8 cellular contexts compared by ENCODE assay signal in the genomic region with DNA sequence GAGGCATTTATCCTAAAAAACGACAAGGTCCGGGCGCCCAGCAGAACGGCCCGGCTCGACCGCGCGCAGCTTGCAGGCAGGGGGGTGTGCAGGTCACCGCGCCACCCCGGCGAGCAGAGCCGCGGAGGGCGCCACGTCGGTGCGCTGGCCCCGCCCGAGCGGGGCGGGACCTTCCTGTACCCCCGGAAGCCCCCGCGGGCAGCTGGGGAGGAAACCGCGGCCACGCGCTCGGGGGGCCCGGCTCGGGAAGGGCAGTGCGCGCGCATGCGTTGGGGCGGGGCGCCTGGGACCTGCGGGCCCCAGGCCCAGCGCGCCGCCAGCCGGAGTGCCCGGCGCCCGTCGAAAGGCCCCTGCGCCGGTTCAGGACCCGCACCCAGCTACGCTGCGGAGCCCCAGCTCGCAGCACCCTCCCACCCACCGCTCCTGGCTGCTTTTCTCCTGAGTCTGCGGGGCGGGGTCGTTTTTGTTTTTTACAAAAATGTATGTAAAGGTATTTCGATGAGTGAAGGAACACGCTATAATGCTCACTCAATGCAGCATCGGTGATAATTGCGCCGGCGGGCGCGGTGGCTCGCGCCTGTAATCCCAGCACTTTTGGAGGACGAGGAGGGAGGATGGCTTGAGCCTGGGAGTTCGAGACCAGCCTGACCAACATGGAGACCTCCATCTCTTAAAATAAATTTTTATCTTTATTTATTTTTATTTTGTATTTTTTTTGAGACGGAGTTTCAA. TPM values are rescaled to one million over a fixed set of nuclear protein-coding genes. Genes with fewer than 3 reads are reported as not detected.
DNase-seq lines count a peak whose midpoint lies in the region; ATAC-seq and TF ChIP-seq lines count a peak whose summit lies in the region.

No MANE protein-coding gene starts in this region.

- TF ChIP-seq POLR2A in lower leg skin (IDR thresholded peaks at IDR 0.05), result no peak

- WGBS in lower leg skin, 2 donors, result 1 to 4% methylated on average over 20 to 50 of the region's 71 CpGs

- no peak for TF ChIP-seq CTCF in GM13977 (IDR thresholded peaks at IDR 0.05; ENCODE audit: extremely low read depth, insufficient read depth, missing control alignments)
- TF ChIP-seq CTCF in choroid plexus epithelial cell (conservative IDR thresholded peaks at IDR 0.05; ENCODE audit: low read depth, low read length), result no peak
- no peak for TF ChIP-seq CTCF in lower leg skin (IDR thresholded peaks at IDR 0.05)

- intact Hi-C loops in lower leg skin (cut with DNase I; ENCODE audit: low total_unique reads), result no loop called here

- in situ Hi-C loops in GM13977 (cut with MboI; ENCODE audit: low pct_unique_long_range_greater_than_20kb, low sequenced_read_pairs, unreplicated experiment), result no loop called here

- peak; percentile 78 for ATAC-seq in HG02970 (IDR thresholded peaks at IDR 0.05; ENCODE audit: low FRiP score, unreplicated experiment)
- peak; percentile 89 to 95 for ATAC-seq in activated CD4-positive, CD25-positive, alpha-beta regulatory T cell treated with anti-CD3 and anti-CD28 coated beads, Interleukin-2, amount 50 U/mL, for 24 hours

- peak overlapping the region; percentile 58 for H3K4me3 ChIP-seq in choroid plexus epithelial cell (ENCODE audit: low read depth, low read length)
- H3K4me3 ChIP-seq in lower leg skin (ENCODE audit: low read depth, poor library complexity, severe bottlenecking), result peak overlapping the region; percentile 43

- DNase-seq in GM13977 (ENCODE audit: low spot score), result peak; percentile 91
- peak; percentile 68 for DNase-seq in choroid plexus epithelial cell (ENCODE audit: low read depth)
- DNase-seq in lower leg skin (ENCODE audit: low spot score in 2 of 2), result peak; percentile 37 to 93
- peak; percentile 59 to 86 (median 71) for DNase-seq in stimulated activated CD4-positive, alpha-beta T cell treated with anti-CD3 and anti-CD28 coated beads, TNF-alpha, amount 100 ng/mL, for 24 hours (ENCODE audit: low read depth in 3 of 3)
- no peak for DNase-seq in DMS153 treated with DMSO at 0.1 percent for 48 hours (lab: John Stamatoyannopoulos, UW; ENCODE audit: unreplicated experiment)
- DNase-seq in NCI-H1092 treated with DMSO at 0.1 percent for 48 hours (lab: John Stamatoyannopoulos, UW), result no peak

RNA-seq across cellular contexts. Expression of a gene that starts 47.7 kb away (rescaled TPM):
- total RNA-seq in lower leg skin, result 10 to 100 TPM in 1 of 4 donors, 1 to 10 TPM in 3; 3.4 to 23.3 (median 6.6) TPM

Comparison
In these comparisons a context has a peak if more than half of its experiments do, and no peak if none do; other contexts are left out.
1. DNase-seq: peak in GM13977 (single experiment), choroid plexus epithelial cell (single experiment), lower leg skin (2 of 2) and stimulated activated CD4-positive, alpha-beta T cell treated with anti-CD3 and anti-CD28 coated beads, TNF-alpha, amount 100 ng/mL, for 24 hours (3 of 3); none in DMS153 treated with DMSO at 0.1 percent for 48 hours (single experiment) and NCI-H1092 treated with DMSO at 0.1 percent for 48 hours (single experiment).